8 cellular contexts compared by ENCODE assay signal in the genomic region with DNA sequence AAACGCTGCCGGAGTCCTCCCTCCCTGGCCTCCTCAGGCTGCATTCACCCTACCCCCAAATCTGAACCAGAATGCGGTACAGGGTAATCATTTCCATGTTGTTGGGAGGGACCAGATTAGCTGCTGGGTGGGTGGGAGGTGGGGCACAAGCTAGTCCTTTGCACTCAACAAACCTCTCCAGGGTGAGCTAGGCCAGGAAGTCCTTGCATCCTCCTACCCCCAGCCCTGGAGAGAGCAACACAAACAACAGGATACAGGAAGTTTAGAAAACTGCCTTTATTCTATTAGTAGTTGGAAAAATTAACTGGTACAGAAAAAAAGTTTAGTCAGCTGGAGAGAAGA. TPM values are rescaled to one million over a fixed set of nuclear protein-coding genes. Genes with fewer than 3 reads are reported as not detected.
DNase-seq lines count a peak whose midpoint lies in the region; ATAC-seq and TF ChIP-seq lines count a peak whose summit lies in the region.

No MANE protein-coding gene starts in this region.

- intact Hi-C loops in MCF 10A (cut with micrococcal nuclease): loop anchor here (1.0 to 2.0 kb wide), 3 partner anchors 18 to 53 kb away; partner anchors contain the start of genes TCTA and USP4

- H3K4me3 Mint-ChIP-seq in MCF 10A (ENCODE audit: unreplicated experiment): peak overlapping the region; percentile 95
- H3K4me3 Mint-ChIP-seq in mesothelial cell of epicardium: peak overlapping the region; percentile 92

- peak; percentile 45 for DNase-seq in GM13976 (ENCODE audit: low spot score)
- DNase-seq in HL-60 (ENCODE audit: low read depth in 1 of 2, low spot score in 1 of 2): no peak
- no peak for DNase-seq in MCF 10A (ENCODE audit: unreplicated experiment)
- DNase-seq in mesothelial cell of epicardium (ENCODE audit: low spot score in 2 of 2, unreplicated experiment in 2 of 2): no peak
- no peak for DNase-seq in COR-L47 (lab: John Stamatoyannopoulos, UW)
- no peak for DNase-seq in DMS 273 (lab: John Stamatoyannopoulos, UW; ENCODE audit: unreplicated experiment)
- DNase-seq in activated CD8-positive, alpha-beta memory T cell treated with anti-CD3 and anti-CD28 coated beads for 24 hours: no peak

- TF ChIP-seq CTCF in GM13976 (IDR thresholded peaks at IDR 0.05; ENCODE audit: borderline replicate concordance, control extremely low read depth, extremely low read depth, insufficient read depth, missing control alignments) (no peak), HL-60 (IDR thresholded peaks at IDR 0.05; ENCODE audit: insufficient read depth, low read length) (no peak), MCF 10A (IDR thresholded peaks at IDR 0.05; ENCODE audit: unreplicated experiment) (no peak), mesothelial cell of epicardium (IDR thresholded peaks at IDR 0.05; ENCODE audit: unreplicated experiment) (no peak)

- ATAC-seq in HG02642 (IDR thresholded peaks at IDR 0.05; ENCODE audit: poor library complexity, unreplicated experiment): no peak

- peak overlapping the region; percentile 92 for H3K27ac ChIP-seq in HL-60 (replicated peaks)

- in situ Hi-C loops in GM13976 (cut with MboI; ENCODE audit: low sequenced_read_pairs, unreplicated experiment): no loop called here

- H3K4me1 Mint-ChIP-seq in MCF 10A (ENCODE audit: insufficient read depth, unreplicated experiment) (peaks cover 14% of the 10 kb centered on the region), mesothelial cell of epicardium (peaks cover 19% of the 10 kb centered on the region)

- peak overlapping the region; percentile 51 for H3K4me3 ChIP-seq in HL-60 (replicated peaks; ENCODE audit: insufficient read depth, low read length)

- H3K27ac Mint-ChIP-seq in MCF 10A (ENCODE audit: low read depth, unreplicated experiment) (peak overlapping the region; percentile 78), mesothelial cell of epicardium (peak overlapping the region; percentile 92)

- H3K36me3 Mint-ChIP-seq in MCF 10A (ENCODE audit: insufficient read depth, unreplicated experiment) (peaks cover 98% of the 10 kb centered on the region), mesothelial cell of epicardium (peaks cover 32% of the 10 kb centered on the region)

- CTCF ChIA-PET in MCF 10A (lab: Yijun Ruan, JAX): interaction anchor here (0.6 to 1.3 kb wide), 2 partner anchors 11 to 19 kb away, joined by 5 to 6 read pairs; partner anchors contain the start of gene USP4

- H3K9me3 Mint-ChIP-seq in MCF 10A (ENCODE audit: unreplicated experiment): no peaks in the 10 kb centered on the region
- H3K9me3 Mint-ChIP-seq in mesothelial cell of epicardium: no peaks in the 10 kb centered on the region

- BruUV-seq in MCF 10A (replicated peaks; lab: Mats Ljungman, UMichigan): no TSS peak

- H3K27me3 Mint-ChIP-seq in MCF 10A (ENCODE audit: insufficient read depth, unreplicated experiment) (no peaks in the 10 kb centered on the region), mesothelial cell of epicardium (ENCODE audit: low read depth) (no peaks in the 10 kb centered on the region)

- POLR2A ChIA-PET in MCF 10A (lab: Yijun Ruan, JAX): interaction anchor here (0.6 to 4.8 kb wide), 23 partner anchors 11 to 365 kb away, joined by 3 to 74 read pairs (median 8); partner anchors contain the start of genes DAG1, NDUFAF3, NICN1 and QRICH1

- no peaks in the 10 kb centered on the region for H3K27me3 ChIP-seq in HL-60 (ENCODE audit: insufficient read depth, poor library complexity, severe bottlenecking)

RNA-seq across cellular contexts. Expression of gene GPX1, which starts 0.7 kb away (rescaled TPM):
- total RNA-seq in MCF 10A (2022) (576 and 589 TPM in 2 replicates), mesothelial cell of epicardium (97.9 to 108 TPM (median 98.7 TPM) in 3 replicates)

RNA-seq across cellular contexts. Expression of gene USP4, which starts 19.0 kb away (rescaled TPM):
- total RNA-seq in MCF 10A (2022) (52.6 and 54.1 TPM in 2 replicates), mesothelial cell of epicardium (53.1 to 55.3 TPM (median 54.5 TPM) in 3 replicates)

RNA-seq across cellular contexts. Expression of gene RHOA, which starts 52.9 kb away (rescaled TPM):
- total RNA-seq in MCF 10A (2022) (273 and 298 TPM in 2 replicates), mesothelial cell of epicardium (248 to 261 TPM (median 250 TPM) in 3 replicates)

RNA-seq across cellular contexts. Expression of gene TCTA, which starts 53.4 kb away (rescaled TPM):
- total RNA-seq in MCF 10A (2022) (14.0 and 17.2 TPM in 2 replicates), mesothelial cell of epicardium (13.7 to 15.8 TPM (median 13.9 TPM) in 3 replicates)
